ENCODE assay signal across 28 cellular contexts in genomic region chr14:44613061-44613712, GRCh38.
"Had no signal": no experiment of that assay in that cellular context is flagged by ENCODE, and none has a peak within 500 bp of the region (broad histone marks: within the 10 kb centered on the region; RNA-seq: fewer than 3 reads in every experiment).

No MANE protein-coding gene starts in this region.

- H3K4me3 ChIP-seq: colonic mucosa, esophagus squamous epithelium, left lung, lower lobe of right lung, neural progenitor cell, right atrium auricular region, suprapubic skin, transverse colon had no signal

- H3K4me2 ChIP-seq: neural progenitor cell had no signal

- H2AFZ ChIP-seq: neural progenitor cell, parathyroid adenoma had no signal

- H3K36me3 ChIP-seq: colonic mucosa, esophagus squamous epithelium, left lung, lower lobe of right lung, neural progenitor cell, right atrium auricular region, suprapubic skin, transverse colon had no signal

- H3K27me3 ChIP-seq: colonic mucosa, esophagus squamous epithelium, left lung, neural progenitor cell, right atrium auricular region, suprapubic skin, transverse colon had no signal

- H3K27ac ChIP-seq: colonic mucosa, epithelial cell of prostate, esophagus squamous epithelium, left lung, lower lobe of right lung, neural progenitor cell, parathyroid adenoma, right atrium auricular region, suprapubic skin, transverse colon had no signal

- H3K4me1 ChIP-seq: colonic mucosa, esophagus squamous epithelium, left lung, lower lobe of right lung, parathyroid adenoma, right atrium auricular region, suprapubic skin, transverse colon had no signal

- H3K79me2 ChIP-seq: parathyroid adenoma had no signal

- H3K9ac ChIP-seq: neural progenitor cell, parathyroid adenoma had no signal

- FAIRE-seq: endometrium, frontal cortex had no signal

- ATAC-seq: activated CD8-positive, alpha-beta T cell treated with anti-CD3 and anti-CD28 coated beads for 36 hours; left lung; lower lobe of right lung; natural killer cell had no signal

- DNase-seq: activated CD4-positive, alpha-beta T cell treated with anti-CD3 and anti-CD28 coated beads, Interleukin-2, amount 10 ng/mL, durations not matched to agents 24 days and 14 days; activated CD4-positive, CD25-positive, alpha-beta regulatory T cell treated with anti-CD3 and anti-CD28 coated beads, Interleukin-2, amount 50 U/mL, for 72 hours; activated CD8-positive, alpha-beta T cell treated with anti-CD3 and anti-CD28 coated beads for 36 hours; activated naive CD4-positive, alpha-beta T cell treated with Interleukin-2 at 50 U/mL for 16 hours; activated T-cell treated with anti-CD3 and anti-CD28 coated beads, Interleukin-2, amount 50 U/mL, for 48 hours; anterior cingulate cortex; cerebellar nuclear complex; colonic mucosa; effector CD8-positive, alpha-beta T cell; esophagus squamous epithelium; kidney glomerular epithelial cell; left lung; lower lobe of right lung; mesenchymal stem cell; natural killer cell; occipital lobe; stimulated activated CD4-positive, alpha-beta T cell treated with anti-CD3 and anti-CD28 coated beads, Interleukin-15, amount 100 ng/mL, for 24 hours; stimulated activated CD4-positive, alpha-beta T cell treated with anti-CD3 and anti-CD28 coated beads, Interleukin-2, amount 100 ng/mL, for 24 hours; stimulated activated naive CD4-positive, alpha-beta T cell; T-helper 2 cell; transverse colon had no signal

- H3K9me3 ChIP-seq: colonic mucosa, esophagus squamous epithelium, left lung, lower lobe of right lung, right atrium auricular region, suprapubic skin, transverse colon had no signal
